23 cellular contexts compared by ENCODE assay signal in the genomic region with DNA sequence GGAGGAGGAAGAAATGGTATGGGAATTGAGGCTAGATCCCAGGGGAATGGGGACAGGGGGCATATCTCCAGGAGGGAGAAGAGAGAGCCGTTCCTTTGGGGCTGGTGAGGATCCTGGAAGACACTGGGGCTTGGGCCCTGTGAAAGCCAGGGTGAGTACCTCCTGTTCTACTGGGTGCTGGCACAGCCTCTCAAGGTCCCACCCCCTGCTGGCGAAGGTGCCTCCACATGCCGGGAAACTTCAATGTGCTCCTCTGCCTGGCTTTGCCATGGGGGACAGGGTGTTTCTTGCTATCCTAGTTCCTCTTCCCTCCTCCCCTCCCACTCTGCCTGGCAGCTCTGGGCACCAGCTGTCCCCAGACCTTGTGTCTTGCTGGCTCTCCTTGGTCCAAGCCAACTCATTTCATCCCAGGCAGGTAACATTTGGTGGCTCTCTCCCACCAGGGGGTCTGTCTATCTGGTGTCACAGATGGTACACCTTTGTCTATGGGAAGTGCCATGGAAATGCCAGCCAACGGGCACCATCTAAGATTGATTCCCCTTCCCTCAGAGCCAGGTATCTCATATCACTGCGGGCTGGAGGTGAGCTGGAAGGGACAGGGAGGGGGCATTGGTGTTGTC.
DNase-seq lines count a peak whose midpoint lies in the region; ATAC-seq lines count a peak whose summit lies in the region.
"Had no signal": no experiment of that assay in that cellular context is flagged by ENCODE, and none has a peak within 500 bp of the region (broad histone marks: within the 10 kb centered on the region; RNA-seq: fewer than 3 reads in every experiment).

No MANE protein-coding gene starts in this region.

- ATAC-seq in memory B cell (ENCODE audit: low read depth) (no peak), GM21723 (IDR thresholded peaks at IDR 0.05; ENCODE audit: unreplicated experiment) (no peak), HG02870 (IDR thresholded peaks at IDR 0.05; ENCODE audit: unreplicated experiment) (no peak), GM21786 (IDR thresholded peaks at IDR 0.05; ENCODE audit: unreplicated experiment) (no peak), HG02981 (IDR thresholded peaks at IDR 0.05; ENCODE audit: unreplicated experiment) (no peak)
- ATAC-seq: GM23338 had no signal

- H3K9me3 Mint-ChIP-seq in activated T-cell treated with anti-CD3 and anti-CD28 coated beads, Interleukin-2, amount 50 U/mL, for 24 hours: no peaks in the 10 kb centered on the region
- H3K9me3 Mint-ChIP-seq in memory B cell: no peaks in the 10 kb centered on the region
- H3K9me3 Mint-ChIP-seq: GM23338 had no signal

- no peak overlapping the region for H3K4me3 Mint-ChIP-seq in activated T-cell treated with anti-CD3 and anti-CD28 coated beads, Interleukin-2, amount 50 U/mL, for 24 hours
- no peak overlapping the region for H3K4me3 Mint-ChIP-seq in memory B cell
- H3K4me3 Mint-ChIP-seq: GM23338, IgD-negative memory B cell had no signal

- no peak for DNase-seq in activated T-cell treated with anti-CD3 and anti-CD28 coated beads, Interleukin-2, amount 50 U/mL, for 24 hours
- DNase-seq in activated T-cell treated with anti-CD3 and anti-CD28 coated beads, Interleukin-2, amount 50 U/mL, for 48 hours: no peak
- DNase-seq in cerebellar cortex (ENCODE audit: low spot score) (peak; percentile 98), memory B cell (ENCODE audit: low spot score in 2 of 2) (no peak)
- DNase-seq: 8988T, AML-193, DMS79, Karpas-422, MV-4-11, NCI-H1105 treated with DMSO at 0.1 percent for 48 hours, NCI-H1694, NCI-H2081, NCI-H2171, NCI-H345, NCI-H526, OCI-M1, Right ventricle myocardium superior had no signal

- peaks cover 3% of the 10 kb centered on the region for H3K36me3 Mint-ChIP-seq in activated T-cell treated with anti-CD3 and anti-CD28 coated beads, Interleukin-2, amount 50 U/mL, for 24 hours (ENCODE audit: low read depth)
- peaks cover 7% of the 10 kb centered on the region for H3K36me3 Mint-ChIP-seq in memory B cell

- H3K27me3 Mint-ChIP-seq in activated T-cell treated with anti-CD3 and anti-CD28 coated beads, Interleukin-2, amount 50 U/mL, for 24 hours: no peaks in the 10 kb centered on the region
- peaks cover 9% of the 10 kb centered on the region for H3K27me3 Mint-ChIP-seq in memory B cell
- H3K27me3 Mint-ChIP-seq: IgD-negative memory B cell had no signal

- peak overlapping the region; percentile 6 for H3K27ac Mint-ChIP-seq in activated T-cell treated with anti-CD3 and anti-CD28 coated beads, Interleukin-2, amount 50 U/mL, for 24 hours
- peak overlapping the region; percentile 10 for H3K27ac Mint-ChIP-seq in memory B cell
- H3K27ac Mint-ChIP-seq: GM23338 had no signal

- H3K4me1 Mint-ChIP-seq in activated T-cell treated with anti-CD3 and anti-CD28 coated beads, Interleukin-2, amount 50 U/mL, for 24 hours (ENCODE audit: low read depth): peaks cover 47% of the 10 kb centered on the region
- peaks cover 8% of the 10 kb centered on the region for H3K4me1 Mint-ChIP-seq in memory B cell
- H3K4me1 Mint-ChIP-seq: GM23338 had no signal
